ENCODE assay signal across 12 cellular contexts in the genomic region with DNA sequence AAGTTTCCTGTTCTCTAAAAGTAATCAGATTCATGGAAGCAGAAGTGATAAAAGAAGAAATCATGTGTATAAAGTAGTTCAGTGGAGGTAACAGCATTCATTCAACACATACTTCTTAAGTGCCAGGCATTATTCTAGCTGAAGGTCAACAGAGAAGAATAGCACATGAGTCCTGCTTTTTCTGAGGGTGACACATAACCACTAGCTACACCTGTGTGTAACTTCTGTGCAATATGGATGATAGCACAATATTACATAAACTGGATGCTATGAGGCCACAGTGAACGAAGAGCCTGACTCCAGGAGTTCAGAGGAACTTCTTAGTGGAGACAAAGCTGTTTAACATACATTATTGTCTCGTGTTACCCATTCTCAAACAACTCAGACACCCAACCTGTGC.
DNase-seq lines count a peak whose midpoint lies in the region; ATAC-seq and TF ChIP-seq lines count a peak whose summit lies in the region.
"Had no signal": no experiment of that assay in that cellular context is flagged by ENCODE, and none has a peak within 500 bp of the region (broad histone marks: within the 10 kb centered on the region; RNA-seq: fewer than 3 reads in every experiment).

No MANE protein-coding gene starts in this region.

- WGBS in mammary epithelial cell (ENCODE audit: low coverage, missing lambda C conversion rate): 94% methylated on average over 2 of the region's 2 CpGs
- WGBS in hepatocyte (ENCODE audit: low lambda C conversion rate, missing lambda C conversion rate): 77% methylated on average over 2 of the region's 2 CpGs

- in situ Hi-C loops in mammary epithelial cell (cut with MboI; ENCODE audit: low sequenced_read_pairs in 2 of 2): no loop called here

- no peaks in the 10 kb centered on the region for H3K79me2 ChIP-seq in mammary epithelial cell (ENCODE audit: insufficient read depth, low read length)
- no peaks in the 10 kb centered on the region for H3K79me2 ChIP-seq in hepatocyte

- H3K36me3 ChIP-seq in mammary epithelial cell (ENCODE audit: insufficient read depth, low read length): no peaks in the 10 kb centered on the region
- H3K36me3 ChIP-seq in hepatocyte (replicated peaks; ENCODE audit: insufficient read depth, low read depth): no peaks in the 10 kb centered on the region
- H3K36me3 ChIP-seq in skeletal muscle satellite cell (ENCODE audit: insufficient read depth, low read length): no peaks in the 10 kb centered on the region
- H3K36me3 ChIP-seq: Peyer's patch, tibial nerve had no signal

- TF ChIP-seq CTCF in mammary epithelial cell (conservative IDR thresholded peaks at IDR 0.05 in 1 of 2, IDR thresholded peaks at IDR 0.05 in 1 of 2; ENCODE audit: extremely low read depth in 1 of 2, insufficient read depth in 1 of 2, low read depth in 1 of 2, low read length in 2 of 2) (no peak), hepatocyte (IDR thresholded peaks at IDR 0.05; ENCODE audit: poor library complexity) (no peak)

- H2AFZ ChIP-seq in mammary epithelial cell (ENCODE audit: low read depth, low read length) (no peak overlapping the region), hepatocyte (no peak overlapping the region)

- peak; percentile 25 for DNase-seq in M059J (ENCODE audit: low read depth)
- DNase-seq in mammary epithelial cell: peak; percentile 31
- no peak for DNase-seq in hepatocyte (ENCODE audit: low spot score)
- no peak for DNase-seq in stimulated activated CD4-positive, alpha-beta T cell treated with anti-CD3 and anti-CD28 coated beads, Interleukin-4, amount 100 ng/mL, for 4 hours
- no peak for DNase-seq in NCI-H524 (lab: John Stamatoyannopoulos, UW)
- DNase-seq: C1 segment of cervical spinal cord, NCI-H2029 treated with DMSO at 0.1 percent for 48 hours, Peyer's patch had no signal

- dilution Hi-C loops in mammary epithelial cell (cut with HindIII; ENCODE audit: low sequenced_read_pairs): no loop called here

- CTCF ChIA-PET in mammary epithelial cell (lab: Charles Lee; ENCODE audit: low non-redundant PET): interaction anchor here (0.6 to 0.8 kb wide), 2 partner anchors 56 to 765 kb away, joined by 3 read pairs; no protein-coding TSS in a partner anchor

- H3K4me3 ChIP-seq in mammary epithelial cell (replicated peaks in 1 of 3; ENCODE audit: insufficient read depth in 1 of 3, low read depth in 2 of 3, low read length in 3 of 3) (no peak overlapping the region), hepatocyte (no peak overlapping the region), skeletal muscle satellite cell (ENCODE audit: low read length) (no peak overlapping the region)
- H3K4me3 ChIP-seq: Peyer's patch, tibial nerve had no signal

- H3K9ac ChIP-seq in mammary epithelial cell (ENCODE audit: insufficient read depth, low read length): no peak overlapping the region
- peak overlapping the region; percentile 72 for H3K9ac ChIP-seq in skeletal muscle satellite cell (ENCODE audit: low read depth, low read length)

- H3K9me3 ChIP-seq in mammary epithelial cell (replicated peaks; ENCODE audit: insufficient read depth, low read length) (no peaks in the 10 kb centered on the region), hepatocyte (ENCODE audit: low read depth) (no peaks in the 10 kb centered on the region), skeletal muscle satellite cell (replicated peaks; ENCODE audit: low read length) (no peaks in the 10 kb centered on the region)
- H3K9me3 ChIP-seq: Peyer's patch, tibial nerve had no signal

- peaks cover 26% of the 10 kb centered on the region for H3K4me1 ChIP-seq in mammary epithelial cell (ENCODE audit: insufficient read depth, low read length)
- H3K4me1 ChIP-seq in hepatocyte (ENCODE audit: insufficient read depth): peaks cover 4% of the 10 kb centered on the region
- H3K4me1 ChIP-seq in skeletal muscle satellite cell (ENCODE audit: control insufficient read depth, insufficient read depth, low read length): peaks cover 28% of the 10 kb centered on the region
- H3K4me1 ChIP-seq: Peyer's patch had no signal

- no peaks in the 10 kb centered on the region for H4K20me1 ChIP-seq in mammary epithelial cell (ENCODE audit: insufficient read depth, low read length)
- no peaks in the 10 kb centered on the region for H4K20me1 ChIP-seq in hepatocyte (ENCODE audit: insufficient read depth, poor library complexity, severe bottlenecking)

- H3K27me3 ChIP-seq in mammary epithelial cell (ENCODE audit: insufficient read depth, low read length) (no peaks in the 10 kb centered on the region), hepatocyte (no peaks in the 10 kb centered on the region), skeletal muscle satellite cell (ENCODE audit: control insufficient read depth, insufficient read depth, low read length) (no peaks in the 10 kb centered on the region)
- H3K27me3 ChIP-seq: Peyer's patch, tibial nerve had no signal

- BruUV-seq in mammary epithelial cell (replicated peaks; lab: Mats Ljungman, UMichigan): no TSS peak

- H3K4me2 ChIP-seq in mammary epithelial cell (ENCODE audit: insufficient read depth, low read depth, low read length): peak overlapping the region; percentile 78
- H3K4me2 ChIP-seq in hepatocyte: no peak overlapping the region
- H3K4me2 ChIP-seq in skeletal muscle satellite cell (ENCODE audit: low read length): peak overlapping the region; percentile 68

- no peak for ATAC-seq in GM19455 (IDR thresholded peaks at IDR 0.05; ENCODE audit: unreplicated experiment)
- ATAC-seq: activated T-helper 17 cell treated with anti-CD3 and anti-CD28 coated beads, Interleukin-2, amount 50 U/mL, for 72 hours had no signal

- H3K27ac ChIP-seq in mammary epithelial cell (ENCODE audit: insufficient read depth, low read depth, low read length) (peak overlapping the region; percentile 90), hepatocyte (peak overlapping the region; percentile 0)
- H3K27ac ChIP-seq: Peyer's patch had no signal

- intact Hi-C loops in mammary epithelial cell (cut with micrococcal nuclease): loop anchor here (2.0 kb wide), 1 partner anchor 56 kb away; no protein-coding TSS in a partner anchor

- no peaks in the 10 kb centered on the region for H3K9me2 ChIP-seq in hepatocyte (replicated peaks; ENCODE audit: insufficient read depth)

Comparison
In these comparisons a context has a peak if more than half of its experiments do, and no peak if none do; other contexts are left out.
1. DNase-seq: peak in M059J (single experiment) and mammary epithelial cell (single experiment); none in hepatocyte (single experiment), stimulated activated CD4-positive, alpha-beta T cell treated with anti-CD3 and anti-CD28 coated beads, Interleukin-4, amount 100 ng/mL, for 4 hours (0 of 2) and NCI-H524 (0 of 2).